ENCODE assay signal across 20 cellular contexts in the genomic region with DNA sequence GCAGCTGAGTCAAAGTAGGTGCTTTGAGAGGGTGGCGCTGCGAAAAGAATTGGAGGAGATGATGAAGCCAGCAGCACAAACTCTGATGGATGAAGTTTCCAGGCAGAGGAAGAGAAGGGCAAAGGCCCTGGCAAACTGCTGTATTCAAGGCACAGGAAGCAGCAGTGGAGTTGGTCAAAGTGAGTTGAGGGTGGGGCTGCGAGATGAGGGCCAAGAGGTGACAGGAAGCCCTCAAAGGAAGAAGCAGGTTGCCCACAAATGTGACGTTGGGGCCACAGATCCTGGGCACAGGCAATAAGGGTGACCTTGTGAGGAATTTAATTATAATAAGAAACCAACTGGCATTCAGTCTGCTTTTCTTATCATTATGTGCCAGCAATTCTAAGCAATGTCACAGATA.
DNase-seq lines count a peak whose midpoint lies in the region; ATAC-seq and TF ChIP-seq lines count a peak whose summit lies in the region.
"Had no signal": no experiment of that assay in that cellular context is flagged by ENCODE, and none has a peak within 500 bp of the region (broad histone marks: within the 10 kb centered on the region; RNA-seq: fewer than 3 reads in every experiment).

No MANE protein-coding gene starts in this region.

- no peaks in the 10 kb centered on the region for H3K27me3 Mint-ChIP-seq in immature natural killer cell (ENCODE audit: low read depth in 3 of 3)
- H3K27me3 Mint-ChIP-seq: B cell had no signal

- TF ChIP-seq EP300 in ovary (IDR thresholded peaks at IDR 0.05) = no peak

- no peak overlapping the region for H3K27ac ChIP-seq in PC-9
- H3K27ac ChIP-seq in ovary = no peak overlapping the region
- H3K27ac ChIP-seq: BLaER1 treated with 17β-estradiol and CSF1 and Interleukin-3, amounts not matched to agents 10 nM and 100 nM; GM23248 had no signal

- no peaks in the 10 kb centered on the region for H3K36me3 Mint-ChIP-seq in immature natural killer cell
- H3K36me3 Mint-ChIP-seq: CD8-positive, alpha-beta T cell had no signal

- TF ChIP-seq POLR2A in ovary (IDR thresholded peaks at IDR 0.05) = no peak

- no peaks in the 10 kb centered on the region for H3K27me3 ChIP-seq in PC-9 (ENCODE audit: insufficient read depth, low read depth)
- no peaks in the 10 kb centered on the region for H3K27me3 ChIP-seq in ovary
- H3K27me3 ChIP-seq: BLaER1 treated with 17β-estradiol and CSF1 and Interleukin-3, amounts not matched to agents 10 nM and 100 nM had no signal

- H3K9me3 ChIP-seq in PC-9 (ENCODE audit: insufficient read depth, low read depth) (no peaks in the 10 kb centered on the region), ovary (no peaks in the 10 kb centered on the region)
- H3K9me3 ChIP-seq: BLaER1 treated with 17β-estradiol and CSF1 and Interleukin-3, amounts not matched to agents 10 nM and 100 nM; HAP-1 had no signal

- 0 out of 2 replicates have a peak overlapping the region, but pooled peaks have one; percentile 12 for H2AFZ ChIP-seq in PC-9
- H2AFZ ChIP-seq: GM23248 had no signal

- H3K4me3 ChIP-seq in PC-9 (no peak overlapping the region), ovary (no peak overlapping the region)
- H3K4me3 ChIP-seq: BLaER1 treated with 17β-estradiol and CSF1 and Interleukin-3, amounts not matched to agents 10 nM and 100 nM; GM12878; GM23248; HAP-1 had no signal

- intact Hi-C loops in PC-9 (cut with micrococcal nuclease; ENCODE audit: unreplicated experiment) = no loop called here
- intact Hi-C loops in ovary (cut with DNase I) = no loop called here

- no peak for ATAC-seq in HG03025 (IDR thresholded peaks at IDR 0.05; ENCODE audit: low FRiP score, unreplicated experiment)
- ATAC-seq: CD8-positive, alpha-beta T cell; GM12878 had no signal

- peak; percentile 0 for DNase-seq in stimulated activated CD8-positive, alpha-beta memory T cell treated with anti-CD3 and anti-CD28 coated beads, Interleukin-12 subunit alpha, Interleukin-12 subunit beta, amount 100 ng/mL, for 1 hour (ENCODE audit: low read depth)
- no peak for DNase-seq in stimulated activated CD8-positive, alpha-beta memory T cell treated with anti-CD3 and anti-CD28 coated beads, Interleukin-4, amount 100 ng/mL, for 48 hours
- DNase-seq in PC-9 = no peak
- DNase-seq in immature natural killer cell = peak; percentile 57 to 70 (median 60)
- no peak for DNase-seq in NCI-H2171 treated with DMSO at 0.1 percent for 48 hours (lab: John Stamatoyannopoulos, UW)
- no peak for DNase-seq in ovary
- DNase-seq in HT-29 (ENCODE audit: low spot score) = no peak
- DNase-seq: 8988T, COR-L47, DMS 273 treated with DMSO at 0.1 percent for 48 hours, DMS53, DND-41, EL, GM23248 had no signal

- BruUV-seq in PC-9 (replicated peaks; lab: Mats Ljungman, UMichigan) = no TSS peak

- peaks cover 0 to 3% (median 0%) of the 10 kb centered on the region in 6 donors for H3K9me3 Mint-ChIP-seq in immature natural killer cell
- H3K9me3 Mint-ChIP-seq: CD8-positive, alpha-beta T cell had no signal

- CTCF ChIA-PET in PC-9 (lab: Charles Lee) = no interaction called here

- H4K20me1 ChIP-seq in PC-9 (ENCODE audit: insufficient read depth) = no peaks in the 10 kb centered on the region
- H4K20me1 ChIP-seq: BLaER1 treated with 17β-estradiol and CSF1 and Interleukin-3, amounts not matched to agents 10 nM and 100 nM had no signal

- WGBS in ovary, 3 donors = 64 to 73% (median 69%) methylated on average over 4 of the region's 4 CpGs

- TF ChIP-seq CTCF in PC-9 (conservative IDR thresholded peaks at IDR 0.05) (no peak), ovary (IDR thresholded peaks at IDR 0.05) (no peak)

- no peaks in the 10 kb centered on the region for H3F3A ChIP-seq in PC-9 (ENCODE audit: insufficient read depth, low read depth)

- H3K27ac Mint-ChIP-seq in immature natural killer cell = peak overlapping the region; percentile 14 to 89 (median 74)
- H3K27ac Mint-ChIP-seq: B cell; CD8-positive, alpha-beta T cell had no signal

- no peaks in the 10 kb centered on the region for H3K9me2 ChIP-seq in PC-9 (ENCODE audit: insufficient read depth)

- no peaks in the 10 kb centered on the region for H3K36me3 ChIP-seq in PC-9 (ENCODE audit: low read depth)
- H3K36me3 ChIP-seq in ovary = no peaks in the 10 kb centered on the region
- H3K36me3 ChIP-seq: BLaER1 treated with 17β-estradiol and CSF1 and Interleukin-3, amounts not matched to agents 10 nM and 100 nM; HAP-1 had no signal

- H3K4me3 Mint-ChIP-seq in immature natural killer cell = peak overlapping the region; percentile 51 to 83 (median 80)
- H3K4me3 Mint-ChIP-seq: B cell; CD8-positive, alpha-beta T cell had no signal

- H3K4me1 ChIP-seq in PC-9 (replicated peaks; ENCODE audit: insufficient read depth) = no peaks in the 10 kb centered on the region
- no peaks in the 10 kb centered on the region for H3K4me1 ChIP-seq in ovary (ENCODE audit: insufficient read depth)
- H3K4me1 ChIP-seq: HAP-1 had no signal

- POLR2A ChIA-PET in PC-9 (lab: Charles Lee; ENCODE audit: unreplicated experiment) = no interaction called here

- H3K79me2 ChIP-seq in PC-9 (ENCODE audit: low read depth) = no peaks in the 10 kb centered on the region

- no peak overlapping the region for H3K4me2 ChIP-seq in PC-9
- H3K4me2 ChIP-seq: BLaER1 treated with 17β-estradiol and CSF1 and Interleukin-3, amounts not matched to agents 10 nM and 100 nM had no signal

- H3K4me1 Mint-ChIP-seq in immature natural killer cell = peaks cover 28 to 29% of the 10 kb centered on the region in 2 donors
- H3K4me1 Mint-ChIP-seq: B cell had no signal

Comparison
In these comparisons a context has a peak if more than half of its experiments do, and no peak if none do; other contexts are left out.
1. DNase-seq: peak in stimulated activated CD8-positive, alpha-beta memory T cell treated with anti-CD3 and anti-CD28 coated beads, Interleukin-12 subunit alpha, Interleukin-12 subunit beta, amount 100 ng/mL, for 1 hour (single experiment) and immature natural killer cell (3 of 3); none in stimulated activated CD8-positive, alpha-beta memory T cell treated with anti-CD3 and anti-CD28 coated beads, Interleukin-4, amount 100 ng/mL, for 48 hours (single experiment), PC-9 (0 of 2), NCI-H2171 treated with DMSO at 0.1 percent for 48 hours (single experiment), ovary (0 of 5) and HT-29 (single experiment).